Comparison of ENCODE assay signal across 9 cellular contexts in the genomic region with DNA sequence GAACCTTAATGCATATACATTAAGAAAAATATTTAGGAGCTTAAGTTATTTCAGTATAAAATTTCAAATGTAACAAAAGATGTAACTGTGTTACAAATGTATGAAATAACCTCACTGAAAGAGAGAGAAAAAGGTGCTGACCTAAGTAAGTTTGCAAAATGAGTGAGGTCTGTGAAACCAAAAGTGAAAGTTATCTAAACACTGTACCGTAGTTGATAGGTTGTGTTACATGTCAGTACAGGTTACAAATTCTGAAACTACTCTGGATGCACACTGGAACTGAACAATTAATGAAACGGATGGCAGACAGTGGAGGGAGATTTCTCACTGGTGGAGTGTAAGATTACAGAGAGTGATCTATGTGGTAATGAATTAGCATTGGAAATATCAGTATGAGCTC.
DNase-seq lines count a peak whose midpoint lies in the region; ATAC-seq and TF ChIP-seq lines count a peak whose summit lies in the region.
"Had no signal": no experiment of that assay in that cellular context is flagged by ENCODE, and none has a peak within 500 bp of the region (broad histone marks: within the 10 kb centered on the region; RNA-seq: fewer than 3 reads in every experiment).

No MANE protein-coding gene starts in this region.

- no peaks in the 10 kb centered on the region for H3K27me3 Mint-ChIP-seq in CD4-positive, alpha-beta T cell

- POLR2A ChIA-PET in CD4-positive, alpha-beta T cell (lab: Charles Lee) = no interaction called here

- H3K9me3 Mint-ChIP-seq in CD4-positive, alpha-beta T cell = peaks cover 6% of the 10 kb centered on the region

- no peak overlapping the region for H3K9ac ChIP-seq in endocrine pancreas (ENCODE audit: control insufficient read depth, insufficient read depth, low read length)

- no peaks in the 10 kb centered on the region for H3K36me3 Mint-ChIP-seq in CD4-positive, alpha-beta T cell (ENCODE audit: low read depth)

- no peaks in the 10 kb centered on the region for H3K36me3 ChIP-seq in endocrine pancreas (ENCODE audit: control insufficient read depth, insufficient read depth, low read length)

- peaks cover 9% of the 10 kb centered on the region for H3K4me1 ChIP-seq in endocrine pancreas (ENCODE audit: control insufficient read depth, insufficient read depth, low read length)

- H3K4me1 Mint-ChIP-seq in CD4-positive, alpha-beta T cell (ENCODE audit: low read depth) = peaks cover 12% of the 10 kb centered on the region

- CTCF ChIA-PET in CD4-positive, alpha-beta T cell (lab: Charles Lee) = no interaction called here

- no peaks in the 10 kb centered on the region for H3K9me3 ChIP-seq in CD4-positive, alpha-beta T cell (ENCODE audit: control insufficient read depth, low read length)
- no peaks in the 10 kb centered on the region for H3K9me3 ChIP-seq in endocrine pancreas (ENCODE audit: control insufficient read depth, low read length)

- intact Hi-C loops in CD4-positive, alpha-beta T cell (cut with DNase I, micrococcal nuclease) = no loop called here

- no peak for DNase-seq in CD4-positive, alpha-beta T cell
- DNase-seq in SHP77 (lab: John Stamatoyannopoulos, UW) (no peak), mucosa of gallbladder (ENCODE audit: low spot score) (no peak), hippocampal formation (lab: John Stamatoyannopoulos, UW) (no peak), NCI-H1436 treated with DMSO at 0.1 percent for 48 hours (lab: John Stamatoyannopoulos, UW) (no peak)
- DNase-seq: activated T-cell treated with anti-CD3 and anti-CD28 coated beads, Interleukin-2, amount 50 U/mL, for 4 hours had no signal

- no peak for TF ChIP-seq CTCF in CD4-positive, alpha-beta T cell (IDR thresholded peaks at IDR 0.05)

- peak overlapping the region; percentile 44 for H3K4me3 Mint-ChIP-seq in CD4-positive, alpha-beta T cell
- H3K4me3 Mint-ChIP-seq: activated T-cell treated with anti-CD3 and anti-CD28 coated beads, Interleukin-2, amount 50 U/mL, for 4 hours had no signal

- peak overlapping the region; percentile 78 for H3K4me3 ChIP-seq in endocrine pancreas (ENCODE audit: control insufficient read depth, insufficient read depth, low read length)

- ATAC-seq in CD4-positive, alpha-beta T cell (ENCODE audit: poor library complexity) = no peak
- ATAC-seq in GM21381 (IDR thresholded peaks at IDR 0.05; ENCODE audit: unreplicated experiment) (peak; percentile 85), HG03442 (IDR thresholded peaks at IDR 0.05; ENCODE audit: unreplicated experiment) (peak; percentile 92)

- H3K27ac Mint-ChIP-seq in CD4-positive, alpha-beta T cell = no peak overlapping the region

- no peaks in the 10 kb centered on the region for H3K27me3 ChIP-seq in CD4-positive, alpha-beta T cell (ENCODE audit: control insufficient read depth, insufficient read depth, low read length)
- no peaks in the 10 kb centered on the region for H3K27me3 ChIP-seq in endocrine pancreas (ENCODE audit: control insufficient read depth, insufficient read depth, low read length)

- H3K27ac ChIP-seq in CD4-positive, alpha-beta T cell (ENCODE audit: low read depth, low read length) = no peak overlapping the region
